ENCODE assay signal across 29 cellular contexts in genomic region chr1:213821943-213822334, GRCh38.
"Had no signal": no experiment of that assay in that cellular context is flagged by ENCODE, and none has a peak within 500 bp of the region (broad histone marks: within the 10 kb centered on the region; RNA-seq: fewer than 3 reads in every experiment).

No MANE protein-coding gene starts in this region.

- FAIRE-seq: RCC 7860 had no signal

- H3K9ac ChIP-seq: SK-N-SH had no signal

- H2AFZ ChIP-seq: PC-9 had no signal

- H3K27me3 ChIP-seq: Peyer's patch had no signal

- H3K9me3 ChIP-seq: Peyer's patch, SJSA1, SK-N-SH had no signal

- H3K4me1 ChIP-seq: Peyer's patch, SJSA1 had no signal

- DNase-seq: NCI-H524; NCI-H524 treated with DMSO at 0.1 percent for 48 hours; NCI-H526; NCI-H526 treated with DMSO at 0.1 percent for 48 hours; NCI-H69; NCI-H748 treated with DMSO at 0.1 percent for 48 hours; NCI-H774; NCI-H82; NK-92 treated with Interleukin-12 subunit alpha and Interleukin-12 subunit beta, amount 100 ng/mL, for 24 hours; OCI-M1; PC-3; PC-9; Peyer's patch; Right ventricle myocardium superior; RPMI8226; SHP77; SHP77 treated with DMSO at 0.1 percent for 48 hours; SIG-M5; SK-N-SH; SW 1271; T-cell; T-helper 1 cell had no signal

- H3K4me2 ChIP-seq: PC-9, SK-N-SH had no signal

- H3K27ac ChIP-seq: PC-9, Peyer's patch, RWPE1, SJSA1, SK-N-MC had no signal

- ATAC-seq: Panc1, PC-3, Right ventricle myocardium inferior, SK-N-SH treated with all-trans-retinoic acid at 6 μM for 48 hours, T-cell had no signal

- H3K4me3 ChIP-seq: PC-9, Peyer's patch, SJSA1, SK-N-MC had no signal

- H3K36me3 ChIP-seq: Peyer's patch, SJSA1 had no signal
